Comparison of ENCODE assay signal across 8 cellular contexts in the genomic region with DNA sequence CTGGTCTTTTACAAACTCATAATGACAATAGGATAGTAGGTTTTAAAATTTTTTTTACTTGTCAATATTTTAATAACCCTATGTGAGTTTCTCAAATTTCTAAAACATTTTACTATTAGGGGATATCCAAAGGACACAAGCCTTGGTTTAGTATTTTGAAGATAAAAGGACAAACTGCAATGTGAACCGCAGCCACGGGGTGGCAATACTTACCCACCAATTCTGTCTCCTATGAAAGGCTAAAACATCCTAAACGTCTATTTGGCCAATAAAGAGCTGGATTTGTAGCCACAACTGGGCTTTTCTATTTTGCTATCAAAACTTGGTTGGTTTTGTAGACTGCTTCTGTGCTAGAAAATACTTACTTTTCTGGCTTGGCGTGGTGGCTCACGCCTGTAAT. TPM values are rescaled to one million over a fixed set of nuclear protein-coding genes. Genes with fewer than 3 reads are reported as not detected.
DNase-seq lines count a peak whose midpoint lies in the region; ATAC-seq and TF ChIP-seq lines count a peak whose summit lies in the region.
"Not testable (repeated sequence)": the region's sequence is repeated elsewhere in the genome, so short reads cannot be mapped to it uniquely, and the experiment has no call there.

No MANE protein-coding gene starts in this region.

- not testable (repeated sequence) for H3K79me2 ChIP-seq in hepatocyte

- H3K27me3 ChIP-seq in hepatocyte, stomach: not testable (repeated sequence)

- H3K36me3 ChIP-seq in hepatocyte (replicated peaks; ENCODE audit: insufficient read depth, low read depth); stomach: not testable (repeated sequence)

- H3K4me1 ChIP-seq in hepatocyte (ENCODE audit: insufficient read depth) = not testable (repeated sequence)
- peaks cover 5 to 11% (median 11%) of the 10 kb centered on the region in 4 donors for H3K4me1 ChIP-seq in stomach

- H2AFZ ChIP-seq in hepatocyte = not testable (repeated sequence)

- not testable (repeated sequence) for H3K36me3 Mint-ChIP-seq in activated CD8-positive, alpha-beta T cell treated with anti-CD3 and anti-CD28 coated beads, Interleukin-2, amount 10 ng/mL, durations not matched to agents 7 days and 5 days (ENCODE audit: low read depth); brain

- H3K9me3 Mint-ChIP-seq in activated CD8-positive, alpha-beta T cell treated with anti-CD3 and anti-CD28 coated beads, Interleukin-2, amount 10 ng/mL, durations not matched to agents 7 days and 5 days (ENCODE audit: insufficient read depth); brain: not testable (repeated sequence)

- not testable (repeated sequence) for H4K20me1 ChIP-seq in hepatocyte (ENCODE audit: insufficient read depth, poor library complexity, severe bottlenecking)

- H3K4me1 Mint-ChIP-seq in activated CD8-positive, alpha-beta T cell treated with anti-CD3 and anti-CD28 coated beads, Interleukin-2, amount 10 ng/mL, durations not matched to agents 7 days and 5 days (ENCODE audit: low read depth); brain: not testable (repeated sequence)

- not testable (repeated sequence) for ATAC-seq in activated CD8-positive, alpha-beta T cell treated with anti-CD3 and anti-CD28 coated beads, Interleukin-2, amount 10 ng/mL, durations not matched to agents 7 days and 5 days

- POLR2A ChIA-PET in RWPE1 (lab: Yijun Ruan, JAX; ENCODE audit: low non-redundant PET); activated CD8-positive, alpha-beta T cell treated with anti-CD3 and anti-CD28 coated beads, Interleukin-2, amount 10 ng/mL, durations not matched to agents 7 days and 5 days (lab: Charles Lee): not testable (repeated sequence)

- TF ChIP-seq EP300 in stomach (IDR thresholded peaks at IDR 0.05) = not testable (repeated sequence)

- CTCF ChIA-PET in RWPE1 (lab: Yijun Ruan, JAX) = not testable (repeated sequence)
- CTCF ChIA-PET in activated CD8-positive, alpha-beta T cell treated with anti-CD3 and anti-CD28 coated beads, Interleukin-2, amount 10 ng/mL, durations not matched to agents 7 days and 5 days (lab: Charles Lee) = interaction anchor here (0.7 to 1.1 kb wide), 2 partner anchors 564 to 685 kb away, joined by 3 read pairs; no protein-coding TSS in a partner anchor

- not testable (repeated sequence) for H3K27me3 Mint-ChIP-seq in activated CD8-positive, alpha-beta T cell treated with anti-CD3 and anti-CD28 coated beads, Interleukin-2, amount 10 ng/mL, durations not matched to agents 7 days and 5 days (ENCODE audit: low read depth); brain

- not testable (repeated sequence) for H3K4me2 ChIP-seq in hepatocyte

- not testable (repeated sequence) for H3K9me2 ChIP-seq in hepatocyte (replicated peaks; ENCODE audit: insufficient read depth)

- not testable (repeated sequence) for H3K27ac ChIP-seq in RWPE1, hepatocyte, stomach

- not testable (repeated sequence) for H3K27ac Mint-ChIP-seq in activated CD8-positive, alpha-beta T cell treated with anti-CD3 and anti-CD28 coated beads, Interleukin-2, amount 10 ng/mL, durations not matched to agents 7 days and 5 days; brain

- TF ChIP-seq POLR2A in stomach (IDR thresholded peaks at IDR 0.05) = not testable (repeated sequence)

- not testable (repeated sequence) for H3K9me3 ChIP-seq in hepatocyte (ENCODE audit: low read depth); stomach

- 8% methylated on average over 5 of the region's 5 CpGs for WGBS in hepatocyte (ENCODE audit: low lambda C conversion rate, missing lambda C conversion rate)
- WGBS in stomach, 5 donors = 0 to 7% (median 5%) methylated on average over 3 to 5 of the region's 5 CpGs

- intact Hi-C loops in stomach (cut with DNase I; ENCODE audit: low total_unique reads) = not testable (repeated sequence)

- DNase-seq in DMS79 (lab: John Stamatoyannopoulos, UW) (peak; percentile 11), NCI-H128 (lab: John Stamatoyannopoulos, UW; ENCODE audit: unreplicated experiment) (peak; percentile 14), stomach (peak; percentile 77)
- DNase-seq in RWPE1 (ENCODE audit: low spot score); hepatocyte (ENCODE audit: low spot score); retinal pigment epithelial cell (ENCODE audit: low read depth): not testable (repeated sequence)
- peak; percentile 84 for DNase-seq in activated CD8-positive, alpha-beta T cell treated with anti-CD3 and anti-CD28 coated beads, Interleukin-2, amount 10 ng/mL, durations not matched to agents 7 days and 5 days

- peak; percentile 54 for TF ChIP-seq CTCF in RWPE1 (conservative IDR thresholded peaks at IDR 0.05; ENCODE audit: low read depth)
- TF ChIP-seq CTCF in brain (conservative IDR thresholded peaks at IDR 0.05) = peak; percentile 57 to 68
- peak; percentile 59 for TF ChIP-seq CTCF in hepatocyte (IDR thresholded peaks at IDR 0.05; ENCODE audit: poor library complexity)
- peak; percentile 43 for TF ChIP-seq CTCF in retinal pigment epithelial cell (conservative IDR thresholded peaks at IDR 0.05; ENCODE audit: low read depth, low read length)
- peak in 4 of 7 experiments; percentile 24 to 58 (median 46) for TF ChIP-seq CTCF in stomach (IDR thresholded peaks at IDR 0.05)

- H3K4me3 Mint-ChIP-seq in activated CD8-positive, alpha-beta T cell treated with anti-CD3 and anti-CD28 coated beads, Interleukin-2, amount 10 ng/mL, durations not matched to agents 7 days and 5 days; brain: not testable (repeated sequence)

- H3K4me3 ChIP-seq in hepatocyte; retinal pigment epithelial cell (ENCODE audit: low read length); stomach: not testable (repeated sequence)

RNA-seq across cellular contexts. Expression of gene RCC1L, which starts 4.0 kb away (rescaled TPM):
- 10 to 100 TPM; 40.8 to 42.9 TPM for total RNA-seq in activated CD8-positive, alpha-beta T cell treated with anti-CD3 and anti-CD28 coated beads, Interleukin-2, amount 10 ng/mL, durations not matched to agents 7 days and 5 days
- polyA plus RNA-seq in brain (ENCODE audit: insufficient read depth, low read depth, low replicate concordance) (37.3 TPM), hepatocyte (44.5 and 53.6 TPM in 2 replicates), stomach (10 to 100 TPM; 25.7 to 29.4 (median 26.9) TPM)
- total RNA-seq in hepatocyte (47.8 and 52.6 TPM in 2 replicates), stomach (10 to 100 TPM; 14.0 to 91.2 (median 28.6) TPM)

RNA-seq across cellular contexts. Expression of gene GTF2IRD2B, which starts 14.8 kb away (rescaled TPM):
- 10 to 100 TPM; 24.6 to 25.6 TPM for total RNA-seq in activated CD8-positive, alpha-beta T cell treated with anti-CD3 and anti-CD28 coated beads, Interleukin-2, amount 10 ng/mL, durations not matched to agents 7 days and 5 days
- polyA plus RNA-seq in brain (ENCODE audit: insufficient read depth, low read depth, low replicate concordance) = 14.4 TPM
- total RNA-seq in hepatocyte = 18.2 and 26.8 TPM in 2 replicates
- 27.2 and 29.6 TPM in 2 replicates for polyA plus RNA-seq in hepatocyte
- total RNA-seq in stomach = 100 to 1,000 TPM in 1 of 5 donors, 10 to 100 TPM in 4; 71.9 to 110 (median 84.1) TPM
- polyA plus RNA-seq in stomach = 10 to 100 TPM; 13.9 to 20.0 (median 16.0) TPM
